1 cellular context compared by ENCODE assay signal in genomic region chr6:27761391-27761790, GRCh38.
TF ChIP-seq lines count a peak whose summit lies in the region.

No MANE protein-coding gene starts in this region.

TF ChIP-seq in GM12878, 131 proteins besides CTCF, POLR2A, EP300 and RAD21 (continued from another document and continues in another):
- no peak for TF ChIP-seq E4F1 (IDR thresholded peaks at IDR 0.05; ENCODE audit: borderline replicate concordance, partially characterized antibody)
- TF ChIP-seq E2F8 (IDR thresholded peaks at IDR 0.05; ENCODE audit: low read depth, partially characterized antibody): no peak
- no peak for TF ChIP-seq CREM (IDR thresholded peaks at IDR 0.05; ENCODE audit: low read depth)
- peak; percentile 74 for TF ChIP-seq RUNX3 (IDR thresholded peaks at IDR 0.05; ENCODE audit: low read length)
- TF ChIP-seq HDGF (IDR thresholded peaks at IDR 0.05): no peak
- TF ChIP-seq DPF2 (IDR thresholded peaks at IDR 0.05): no peak; the same call in 1 of the 2 replicates
- TF ChIP-seq EGR1 (IDR thresholded peaks at IDR 0.05; ENCODE audit: borderline replicate concordance in 1 of 2, low read depth in 2 of 2, low read length in 2 of 2): peak in 1 of 2 experiments; percentile 97; a peak in 2 of 3 replicates
- no peak for TF ChIP-seq ZZZ3 (IDR thresholded peaks at IDR 0.05; ENCODE audit: control insufficient read depth, insufficient read length, low read depth)
- TF ChIP-seq SUZ12 (IDR thresholded peaks at IDR 0.05; ENCODE audit: unreplicated experiment): no peak
- peak; percentile 94 for TF ChIP-seq RAD51 (IDR thresholded peaks at IDR 0.05)
- TF ChIP-seq, protein P1, sequence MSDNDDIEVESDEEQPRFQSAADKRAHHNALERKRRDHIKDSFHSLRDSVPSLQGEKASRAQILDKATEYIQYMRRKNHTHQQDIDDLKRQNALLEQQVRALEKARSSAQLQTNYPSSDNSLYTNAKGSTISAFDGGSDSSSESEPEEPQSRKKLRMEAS (IDR thresholded peaks at IDR 0.05; ENCODE audit: low read depth, low read length): no peak
- no peak for TF ChIP-seq NRF1 (conservative IDR thresholded peaks at IDR 0.05; ENCODE audit: low read depth, low read length)
- no peak for TF ChIP-seq LARP7 (IDR thresholded peaks at IDR 0.05)
- TF ChIP-seq IRF3 (IDR thresholded peaks at IDR 0.05): no peak
- TF ChIP-seq CHD1 (IDR thresholded peaks at IDR 0.05; ENCODE audit: low read depth, low read length): no peak
- TF ChIP-seq, protein P2, sequence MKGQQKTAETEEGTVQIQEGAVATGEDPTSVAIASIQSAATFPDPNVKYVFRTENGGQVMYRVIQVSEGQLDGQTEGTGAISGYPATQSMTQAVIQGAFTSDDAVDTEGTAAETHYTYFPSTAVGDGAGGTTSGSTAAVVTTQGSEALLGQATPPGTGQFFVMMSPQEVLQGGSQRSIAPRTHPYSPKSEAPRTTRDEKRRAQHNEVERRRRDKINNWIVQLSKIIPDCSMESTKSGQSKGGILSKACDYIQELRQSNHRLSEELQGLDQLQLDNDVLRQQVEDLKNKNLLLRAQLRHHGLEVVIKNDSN (IDR thresholded peaks at IDR 0.05; ENCODE audit: borderline replicate concordance, extremely low read length, insufficient read depth, low read depth, low read length): peak; percentile 69
- TF ChIP-seq, protein P3, sequence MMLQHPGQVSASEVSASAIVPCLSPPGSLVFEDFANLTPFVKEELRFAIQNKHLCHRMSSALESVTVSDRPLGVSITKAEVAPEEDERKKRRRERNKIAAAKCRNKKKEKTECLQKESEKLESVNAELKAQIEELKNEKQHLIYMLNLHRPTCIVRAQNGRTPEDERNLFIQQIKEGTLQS (IDR thresholded peaks at IDR 0.05; ENCODE audit: borderline replicate concordance, extremely low read depth, low read depth, low read length): no peak
- TF ChIP-seq BHLHE40 (IDR thresholded peaks at IDR 0.05; ENCODE audit: borderline replicate concordance in 1 of 2, low read depth in 2 of 2, low read length in 1 of 2): peak; percentile 87 to 92
- no peak for TF ChIP-seq ZNF217 (IDR thresholded peaks at IDR 0.05)
- TF ChIP-seq ETV6 (conservative IDR thresholded peaks at IDR 0.05 in 1 of 2, IDR thresholded peaks at IDR 0.05 in 1 of 2; ENCODE audit: borderline replicate concordance in 1 of 2, low read depth in 1 of 2): no peak
- no peak for TF ChIP-seq PBX3 (IDR thresholded peaks at IDR 0.05; ENCODE audit: insufficient replicate concordance, low read depth, low read length)
- TF ChIP-seq ZBTB33 (IDR thresholded peaks at IDR 0.05): no peak
- TF ChIP-seq RELB (IDR thresholded peaks at IDR 0.05; ENCODE audit: low read depth): peak; percentile 47; the same call in 1 of the 2 replicates
- no peak for TF ChIP-seq RCOR1 (conservative IDR thresholded peaks at IDR 0.05; ENCODE audit: low read depth, low read length)
- TF ChIP-seq EED (IDR thresholded peaks at IDR 0.05; ENCODE audit: low read depth): no peak
- TF ChIP-seq IKZF2 (IDR thresholded peaks at IDR 0.05): no peak; a peak in 2 of 4 replicates
- TF ChIP-seq RELA (IDR thresholded peaks at IDR 0.05; ENCODE audit: borderline replicate concordance, partially characterized antibody): no peak
- TF ChIP-seq NFXL1 (IDR thresholded peaks at IDR 0.05; ENCODE audit: borderline replicate concordance): no peak
- no peak for TF ChIP-seq REST (IDR thresholded peaks at IDR 0.05; ENCODE audit: low read depth, low read length)
- TF ChIP-seq RBBP5 (conservative IDR thresholded peaks at IDR 0.05): no peak
- TF ChIP-seq SIN3A (IDR thresholded peaks at IDR 0.05; ENCODE audit: low read depth, low read length): no peak
- TF ChIP-seq FOXK2 (IDR thresholded peaks at IDR 0.05): no peak
- TF ChIP-seq IRF5 (IDR thresholded peaks at IDR 0.05; ENCODE audit: borderline replicate concordance): no peak
- TF ChIP-seq, protein P4, sequence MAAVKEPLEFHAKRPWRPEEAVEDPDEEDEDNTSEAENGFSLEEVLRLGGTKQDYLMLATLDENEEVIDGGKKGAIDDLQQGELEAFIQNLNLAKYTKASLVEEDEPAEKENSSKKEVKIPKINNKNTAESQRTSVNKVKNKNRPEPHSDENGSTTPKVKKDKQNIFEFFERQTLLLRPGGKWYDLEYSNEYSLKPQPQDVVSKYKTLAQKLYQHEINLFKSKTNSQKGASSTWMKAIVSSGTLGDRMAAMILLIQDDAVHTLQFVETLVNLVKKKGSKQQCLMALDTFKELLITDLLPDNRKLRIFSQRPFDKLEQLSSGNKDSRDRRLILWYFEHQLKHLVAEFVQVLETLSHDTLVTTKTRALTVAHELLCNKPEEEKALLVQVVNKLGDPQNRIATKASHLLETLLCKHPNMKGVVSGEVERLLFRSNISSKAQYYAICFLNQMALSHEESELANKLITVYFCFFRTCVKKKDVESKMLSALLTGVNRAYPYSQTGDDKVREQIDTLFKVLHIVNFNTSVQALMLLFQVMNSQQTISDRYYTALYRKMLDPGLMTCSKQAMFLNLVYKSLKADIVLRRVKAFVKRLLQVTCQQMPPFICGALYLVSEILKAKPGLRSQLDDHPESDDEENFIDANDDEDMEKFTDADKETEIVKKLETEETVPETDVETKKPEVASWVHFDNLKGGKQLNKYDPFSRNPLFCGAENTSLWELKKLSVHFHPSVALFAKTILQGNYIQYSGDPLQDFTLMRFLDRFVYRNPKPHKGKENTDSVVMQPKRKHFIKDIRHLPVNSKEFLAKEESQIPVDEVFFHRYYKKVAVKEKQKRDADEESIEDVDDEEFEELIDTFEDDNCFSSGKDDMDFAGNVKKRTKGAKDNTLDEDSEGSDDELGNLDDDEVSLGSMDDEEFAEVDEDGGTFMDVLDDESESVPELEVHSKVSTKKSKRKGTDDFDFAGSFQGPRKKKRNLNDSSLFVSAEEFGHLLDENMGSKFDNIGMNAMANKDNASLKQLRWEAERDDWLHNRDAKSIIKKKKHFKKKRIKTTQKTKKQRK (IDR thresholded peaks at IDR 0.05; ENCODE audit: low read depth, low read length): no peak
- TF ChIP-seq BRCA1 (IDR thresholded peaks at IDR 0.05; ENCODE audit: low read depth, low read length): no peak
- no peak for TF ChIP-seq KLF5 (IDR thresholded peaks at IDR 0.05; ENCODE audit: partially characterized antibody)
- no peak for TF ChIP-seq WRNIP1 (IDR thresholded peaks at IDR 0.05; ENCODE audit: borderline replicate concordance, low read depth, low read length)
